In genomic region chr11:43581370-43582023, GRCh38 we compare ENCODE assay signal across 12 cellular contexts.
DNase-seq lines count a peak whose midpoint lies in the region; ATAC-seq and TF ChIP-seq lines count a peak whose summit lies in the region.
"Had no signal": no experiment of that assay in that cellular context is flagged by ENCODE, and none has a peak within 500 bp of the region (broad histone marks: within the 10 kb centered on the region; RNA-seq: fewer than 3 reads in every experiment).

No MANE protein-coding gene starts in this region.

- H3K36me3 ChIP-seq in SK-N-MC (ENCODE audit: insufficient read depth, low read length) (no peaks in the 10 kb centered on the region), fibroblast of lung (ENCODE audit: control insufficient read depth, insufficient read depth, low read length) (no peaks in the 10 kb centered on the region)

- no peak overlapping the region for H3K9ac ChIP-seq in SK-N-MC (ENCODE audit: insufficient read length)
- no peak overlapping the region for H3K9ac ChIP-seq in fibroblast of lung (ENCODE audit: insufficient read depth, low read length)

- H3K27ac ChIP-seq in SK-N-MC = no peak overlapping the region
- H3K27ac ChIP-seq in fibroblast of lung (ENCODE audit: insufficient read depth, low read length) = no peak overlapping the region

- H3K9me3 ChIP-seq in SK-N-MC (ENCODE audit: low read depth, low read length) = no peaks in the 10 kb centered on the region
- no peaks in the 10 kb centered on the region for H3K9me3 ChIP-seq in fibroblast of lung (ENCODE audit: control insufficient read depth, insufficient read depth, low read depth, low read length)

- ATAC-seq in GM21423 (IDR thresholded peaks at IDR 0.05; ENCODE audit: unreplicated experiment) = no peak
- ATAC-seq: sciatic nerve had no signal

- peaks cover 65% of the 10 kb centered on the region for H3K27me3 ChIP-seq in fibroblast of lung (ENCODE audit: control insufficient read depth, insufficient read depth, low read length)

- intact Hi-C loops in posterior vena cava (cut with DNase I) = no loop called here

- no peaks in the 10 kb centered on the region for H3K4me1 ChIP-seq in fibroblast of lung (ENCODE audit: control insufficient read depth, extremely low read depth, insufficient read depth, low read length)

- H3K4me3 ChIP-seq in SK-N-MC (peak overlapping the region; percentile 82), fibroblast of lung (replicated peaks in 1 of 4; ENCODE audit: control extremely low read depth in 1 of 4, insufficient read depth in 1 of 4, low read depth in 3 of 4, low read length in 4 of 4) (peak overlapping the region in 3 of 4 experiments; percentile 31 to 57 (median 40)), skeletal muscle cell (ENCODE audit: low read depth, low read length) (peak overlapping the region; percentile 55)

- H3K79me2 ChIP-seq in fibroblast of lung (ENCODE audit: control insufficient read depth, insufficient read depth, low read length) = no peaks in the 10 kb centered on the region

- no peak overlapping the region for H2AFZ ChIP-seq in fibroblast of lung (ENCODE audit: low read length)

- DNase-seq in G401 (ENCODE audit: low spot score) (peak; percentile 44), SK-N-MC (ENCODE audit: low read depth, low spot score) (no peak), fibroblast of lung (ENCODE audit: low read depth in 2 of 2) (no peak), skeletal muscle cell (ENCODE audit: low read depth) (no peak), posterior vena cava (ENCODE audit: low spot score) (no peak), ACHN (no peak), NCI-H1417 (lab: John Stamatoyannopoulos, UW) (no peak)
- DNase-seq: activated CD4-positive, alpha-beta T cell treated with anti-CD3 and anti-CD28 coated beads, Interleukin-2, amount 50 U/mL, for 4 hours; cortex of kidney; stimulated activated naive CD4-positive, alpha-beta T cell had no signal

- in situ Hi-C loops in G401 (cut with HindIII; ENCODE audit: low sequenced_read_pairs) = no loop called here
- in situ Hi-C loops in ACHN (cut with HindIII; ENCODE audit: low pct_ligation_motif_present, low pct_unique_long_range_greater_than_20kb, low sequenced_read_pairs) = no loop called here

- no peaks in the 10 kb centered on the region for H4K20me1 ChIP-seq in fibroblast of lung (ENCODE audit: control insufficient read depth, extremely low read depth, insufficient read depth, low read length)

- TF ChIP-seq CTCF in fibroblast of lung (conservative IDR thresholded peaks at IDR 0.05 in 1 of 2, IDR thresholded peaks at IDR 0.05 in 1 of 2; ENCODE audit: low read depth in 1 of 2, low read length in 2 of 2) = no peak

- H3K4me2 ChIP-seq in fibroblast of lung (ENCODE audit: extremely low read depth, insufficient read depth, low read length) = peak overlapping the region; percentile 75
